1 cellular context compared by ENCODE assay signal in the genomic region with DNA sequence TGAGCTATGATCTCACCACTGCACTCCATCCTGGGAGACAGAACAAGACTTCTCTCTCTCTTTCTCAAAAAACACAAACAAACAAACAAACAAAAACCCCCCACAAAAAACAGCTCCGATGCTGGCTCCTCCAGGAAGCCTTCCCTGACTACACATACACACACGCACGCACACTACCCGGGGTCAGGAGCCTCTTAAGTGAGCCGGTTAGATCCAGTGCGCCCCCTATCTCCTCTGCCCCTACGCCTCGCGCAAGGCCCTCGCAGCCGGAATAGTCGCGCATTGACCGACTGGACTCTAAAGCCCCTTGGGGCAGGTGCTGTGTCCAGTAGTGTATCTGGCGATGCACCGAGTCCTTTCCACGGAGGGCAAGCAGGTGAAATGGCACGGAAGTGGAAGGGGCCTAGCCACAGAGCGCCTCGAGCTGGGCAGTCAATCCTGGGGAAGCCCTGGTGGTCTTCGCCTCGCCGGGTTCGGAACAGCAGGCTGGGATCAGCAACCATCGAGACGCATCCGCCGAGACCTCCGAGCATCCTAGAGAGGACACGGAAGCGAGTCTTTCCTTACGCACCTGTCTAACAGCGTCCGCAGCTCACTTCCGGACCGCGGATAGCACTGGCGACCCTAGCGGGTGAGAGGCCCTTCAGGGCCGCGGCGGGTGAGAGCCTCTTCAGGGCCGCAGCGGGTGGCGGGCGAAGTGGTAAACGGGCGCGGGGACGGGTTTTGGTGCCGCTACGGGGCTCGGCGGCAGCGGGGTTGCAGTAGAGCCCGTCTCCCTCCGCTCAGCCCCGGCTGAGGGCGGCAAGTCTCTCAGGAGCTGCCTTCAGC.
A peak's percentile ranks its signal among the peaks of the same experiment; 100 is the strongest.
TF ChIP-seq lines count a peak whose summit lies in the region.

Gene ZSCAN25, plus strand, starts transcription at position 588 of the 828 bp plus-strand sequence. CDS start 2,661 bp downstream, outside the sequence.

TF ChIP-seq in HepG2, 621 proteins besides CTCF, POLR2A, EP300 and RAD21 (continued from another document and continues in another):
- TF ChIP-seq ZBTB40 (IDR thresholded peaks at IDR 0.05) = peak; percentile 68
- TF ChIP-seq ZBTB40 (CRISPR knock-in tag; IDR thresholded peaks at IDR 0.05) = peak; percentile 85
- TF ChIP-seq ZNF333 (CRISPR knock-in tag; IDR thresholded peaks at IDR 0.05; ENCODE audit: borderline replicate concordance) = peak; percentile 63
- peak; percentile 68; the same call in 1 of the 2 replicates for TF ChIP-seq ZNF724P (CRISPR knock-in tag; IDR thresholded peaks at IDR 0.05; ENCODE audit: borderline replicate concordance)
- TF ChIP-seq HDAC6 (IDR thresholded peaks at IDR 0.05; ENCODE audit: low read depth, low read length) = no peak
- 0 out of 2 replicates have a peak, but pooled peaks have one; percentile 64 for TF ChIP-seq ZNF207 (IDR thresholded peaks at IDR 0.05; ENCODE audit: borderline replicate concordance)
- TF ChIP-seq, protein P1, sequence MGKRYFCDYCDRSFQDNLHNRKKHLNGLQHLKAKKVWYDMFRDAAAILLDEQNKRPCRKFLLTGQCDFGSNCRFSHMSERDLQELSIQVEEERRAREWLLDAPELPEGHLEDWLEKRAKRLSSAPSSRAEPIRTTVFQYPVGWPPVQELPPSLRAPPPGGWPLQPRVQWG (CRISPR knock-in tag; IDR thresholded peaks at IDR 0.05; ENCODE audit: borderline replicate concordance, low read depth) = 0 out of 2 replicates have a peak, but pooled peaks have one; percentile 53
- TF ChIP-seq ZNF605 (CRISPR knock-in tag; IDR thresholded peaks at IDR 0.05) = peak; percentile 83
- TF ChIP-seq, protein P2, sequence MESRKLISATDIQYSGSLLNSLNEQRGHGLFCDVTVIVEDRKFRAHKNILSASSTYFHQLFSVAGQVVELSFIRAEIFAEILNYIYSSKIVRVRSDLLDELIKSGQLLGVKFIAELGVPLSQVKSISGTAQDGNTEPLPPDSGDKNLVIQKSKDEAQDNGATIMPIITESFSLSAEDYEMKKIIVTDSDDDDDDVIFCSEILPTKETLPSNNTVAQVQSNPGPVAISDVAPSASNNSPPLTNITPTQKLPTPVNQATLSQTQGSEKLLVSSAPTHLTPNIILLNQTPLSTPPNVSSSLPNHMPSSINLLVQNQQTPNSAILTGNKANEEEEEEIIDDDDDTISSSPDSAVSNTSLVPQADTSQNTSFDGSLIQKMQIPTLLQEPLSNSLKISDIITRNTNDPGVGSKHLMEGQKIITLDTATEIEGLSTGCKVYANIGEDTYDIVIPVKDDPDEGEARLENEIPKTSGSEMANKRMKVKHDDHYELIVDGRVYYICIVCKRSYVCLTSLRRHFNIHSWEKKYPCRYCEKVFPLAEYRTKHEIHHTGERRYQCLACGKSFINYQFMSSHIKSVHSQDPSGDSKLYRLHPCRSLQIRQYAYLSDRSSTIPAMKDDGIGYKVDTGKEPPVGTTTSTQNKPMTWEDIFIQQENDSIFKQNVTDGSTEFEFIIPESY (CRISPR knock-in tag; IDR thresholded peaks at IDR 0.05) = 0 out of 2 replicates have a peak, but pooled peaks have one; percentile 10
- TF ChIP-seq HDAC1 (CRISPR knock-in tag; IDR thresholded peaks at IDR 0.05) = peak; percentile 97
- TF ChIP-seq ELF4 (CRISPR knock-in tag; IDR thresholded peaks at IDR 0.05; ENCODE audit: borderline replicate concordance) = 0 out of 2 replicates have a peak, but pooled peaks have one; percentile 33
- peak; percentile 80 for TF ChIP-seq SNAPC4 (CRISPR knock-in tag; IDR thresholded peaks at IDR 0.05)
- 0 out of 2 replicates have a peak, but pooled peaks have one; percentile 26 for TF ChIP-seq ZKSCAN1 (IDR thresholded peaks at IDR 0.05; ENCODE audit: low read length)
- TF ChIP-seq MYNN (CRISPR knock-in tag; IDR thresholded peaks at IDR 0.05; ENCODE audit: low read depth) = no peak; the same call in 1 of the 2 replicates
- TF ChIP-seq TFDP2 (CRISPR knock-in tag; IDR thresholded peaks at IDR 0.05) = peak; percentile 28; the same call in 1 of the 2 replicates
- TF ChIP-seq POLR2G (IDR thresholded peaks at IDR 0.05; ENCODE audit: low read depth, low read length) = peak; percentile 94
- no peak for TF ChIP-seq ZNF839 (CRISPR knock-in tag; IDR thresholded peaks at IDR 0.05; ENCODE audit: borderline replicate concordance)
- TF ChIP-seq ARNTL (CRISPR knock-in tag; IDR thresholded peaks at IDR 0.05) = no peak
- peak; percentile 71; the same call in 1 of the 2 replicates for TF ChIP-seq ZNF225 (CRISPR knock-in tag; IDR thresholded peaks at IDR 0.05)
- TF ChIP-seq FOSL2 (CRISPR knock-in tag; IDR thresholded peaks at IDR 0.05) = peak; percentile 65
- TF ChIP-seq MZF1 (CRISPR knock-in tag; IDR thresholded peaks at IDR 0.05; ENCODE audit: borderline replicate concordance) = 0 out of 2 replicates have a peak, but pooled peaks have one; percentile 28
- TF ChIP-seq ZSCAN12 (CRISPR knock-in tag; IDR thresholded peaks at IDR 0.05) = no peak; the same call in 1 of the 2 replicates
- TF ChIP-seq ZNF317 (CRISPR knock-in tag; IDR thresholded peaks at IDR 0.05) = peak; percentile 91
- peak; percentile 82 for TF ChIP-seq SMAD3 (CRISPR knock-in tag; IDR thresholded peaks at IDR 0.05)
- TF ChIP-seq ZNF343 (CRISPR knock-in tag; IDR thresholded peaks at IDR 0.05) = 0 out of 2 replicates have a peak, but pooled peaks have one; percentile 30
- peak; percentile 62; the same call in 1 of the 2 replicates for TF ChIP-seq PHF21A (CRISPR knock-in tag; IDR thresholded peaks at IDR 0.05)
- 0 out of 2 replicates have a peak, but pooled peaks have one; percentile 52 for TF ChIP-seq STAT5B (CRISPR knock-in tag; IDR thresholded peaks at IDR 0.05)
